Comparison of ENCODE assay signal across 1 cellular context in the genomic region with DNA sequence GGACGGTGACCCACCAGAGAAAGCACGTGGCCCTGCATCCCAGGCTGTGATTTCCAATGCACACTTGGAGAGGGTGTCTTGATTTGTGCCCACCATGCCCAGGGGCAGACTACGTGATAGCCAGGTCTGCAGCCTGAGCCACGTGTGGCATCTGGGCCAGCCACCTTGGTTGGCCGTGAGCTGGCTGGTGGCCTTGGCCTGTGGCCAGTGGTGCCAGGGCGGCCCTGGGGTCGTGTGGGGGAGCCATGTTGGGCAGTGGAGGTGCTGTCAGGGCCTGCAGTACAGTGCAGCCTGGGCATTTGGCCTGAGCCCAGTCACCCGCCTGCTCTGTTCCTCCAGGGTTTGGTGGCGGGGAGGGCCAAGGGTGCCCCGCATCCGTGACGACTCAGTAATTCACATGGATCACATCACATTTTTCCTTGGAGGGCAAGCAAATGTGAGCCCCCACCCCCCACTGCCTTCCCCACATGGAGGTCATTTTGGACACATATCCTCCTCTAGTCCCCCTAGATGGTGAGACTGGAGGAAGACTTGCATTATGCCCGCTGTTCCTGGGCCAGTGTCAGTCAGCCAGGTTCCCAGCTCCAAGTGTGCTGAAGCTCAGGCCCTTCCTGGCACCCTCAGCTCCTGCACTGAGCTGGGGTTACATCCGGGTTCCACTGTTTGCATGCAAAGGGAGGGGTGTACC.
TF ChIP-seq lines count a peak whose summit lies in the region.

No MANE protein-coding gene starts in this region.

TF ChIP-seq in HepG2, 621 proteins besides CTCF, POLR2A, EP300 and RAD21 (continued from another document):
- TF ChIP-seq, protein P1, sequence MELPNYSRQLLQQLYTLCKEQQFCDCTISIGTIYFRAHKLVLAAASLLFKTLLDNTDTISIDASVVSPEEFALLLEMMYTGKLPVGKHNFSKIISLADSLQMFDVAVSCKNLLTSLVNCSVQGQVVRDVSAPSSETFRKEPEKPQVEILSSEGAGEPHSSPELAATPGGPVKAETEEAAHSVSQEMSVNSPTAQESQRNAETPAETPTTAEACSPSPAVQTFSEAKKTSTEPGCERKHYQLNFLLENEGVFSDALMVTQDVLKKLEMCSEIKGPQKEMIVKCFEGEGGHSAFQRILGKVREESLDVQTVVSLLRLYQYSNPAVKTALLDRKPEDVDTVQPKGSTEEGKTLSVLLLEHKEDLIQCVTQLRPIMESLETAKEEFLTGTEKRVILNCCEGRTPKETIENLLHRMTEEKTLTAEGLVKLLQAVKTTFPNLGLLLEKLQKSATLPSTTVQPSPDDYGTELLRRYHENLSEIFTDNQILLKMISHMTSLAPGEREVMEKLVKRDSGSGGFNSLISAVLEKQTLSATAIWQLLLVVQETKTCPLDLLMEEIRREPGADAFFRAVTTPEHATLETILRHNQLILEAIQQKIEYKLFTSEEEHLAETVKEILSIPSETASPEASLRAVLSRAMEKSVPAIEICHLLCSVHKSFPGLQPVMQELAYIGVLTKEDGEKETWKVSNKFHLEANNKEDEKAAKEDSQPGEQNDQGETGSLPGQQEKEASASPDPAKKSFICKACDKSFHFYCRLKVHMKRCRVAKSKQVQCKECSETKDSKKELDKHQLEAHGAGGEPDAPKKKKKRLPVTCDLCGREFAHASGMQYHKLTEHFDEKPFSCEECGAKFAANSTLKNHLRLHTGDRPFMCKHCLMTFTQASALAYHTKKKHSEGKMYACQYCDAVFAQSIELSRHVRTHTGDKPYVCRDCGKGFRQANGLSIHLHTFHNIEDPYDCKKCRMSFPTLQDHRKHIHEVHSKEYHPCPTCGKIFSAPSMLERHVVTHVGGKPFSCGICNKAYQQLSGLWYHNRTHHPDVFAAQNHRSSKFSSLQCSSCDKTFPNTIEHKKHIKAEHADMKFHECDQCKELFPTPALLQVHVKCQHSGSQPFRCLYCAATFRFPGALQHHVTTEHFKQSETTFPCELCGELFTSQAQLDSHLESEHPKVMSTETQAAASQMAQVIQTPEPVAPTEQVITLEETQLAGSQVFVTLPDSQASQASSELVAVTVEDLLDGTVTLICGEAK (IDR thresholded peaks at IDR 0.05), result no peak
- TF ChIP-seq, protein P1 (CRISPR knock-in tag; IDR thresholded peaks at IDR 0.05), result no peak
- TF ChIP-seq WIZ (CRISPR knock-in tag; IDR thresholded peaks at IDR 0.05) (no peak), SNAI1 (CRISPR knock-in tag; IDR thresholded peaks at IDR 0.05; ENCODE audit: borderline replicate concordance) (no peak), GABPB1 (CRISPR knock-in tag; IDR thresholded peaks at IDR 0.05) (no peak), ZNF7 (CRISPR knock-in tag; IDR thresholded peaks at IDR 0.05) (no peak)
